Comparison of ENCODE assay signal across 18 cellular contexts in the genomic region with DNA sequence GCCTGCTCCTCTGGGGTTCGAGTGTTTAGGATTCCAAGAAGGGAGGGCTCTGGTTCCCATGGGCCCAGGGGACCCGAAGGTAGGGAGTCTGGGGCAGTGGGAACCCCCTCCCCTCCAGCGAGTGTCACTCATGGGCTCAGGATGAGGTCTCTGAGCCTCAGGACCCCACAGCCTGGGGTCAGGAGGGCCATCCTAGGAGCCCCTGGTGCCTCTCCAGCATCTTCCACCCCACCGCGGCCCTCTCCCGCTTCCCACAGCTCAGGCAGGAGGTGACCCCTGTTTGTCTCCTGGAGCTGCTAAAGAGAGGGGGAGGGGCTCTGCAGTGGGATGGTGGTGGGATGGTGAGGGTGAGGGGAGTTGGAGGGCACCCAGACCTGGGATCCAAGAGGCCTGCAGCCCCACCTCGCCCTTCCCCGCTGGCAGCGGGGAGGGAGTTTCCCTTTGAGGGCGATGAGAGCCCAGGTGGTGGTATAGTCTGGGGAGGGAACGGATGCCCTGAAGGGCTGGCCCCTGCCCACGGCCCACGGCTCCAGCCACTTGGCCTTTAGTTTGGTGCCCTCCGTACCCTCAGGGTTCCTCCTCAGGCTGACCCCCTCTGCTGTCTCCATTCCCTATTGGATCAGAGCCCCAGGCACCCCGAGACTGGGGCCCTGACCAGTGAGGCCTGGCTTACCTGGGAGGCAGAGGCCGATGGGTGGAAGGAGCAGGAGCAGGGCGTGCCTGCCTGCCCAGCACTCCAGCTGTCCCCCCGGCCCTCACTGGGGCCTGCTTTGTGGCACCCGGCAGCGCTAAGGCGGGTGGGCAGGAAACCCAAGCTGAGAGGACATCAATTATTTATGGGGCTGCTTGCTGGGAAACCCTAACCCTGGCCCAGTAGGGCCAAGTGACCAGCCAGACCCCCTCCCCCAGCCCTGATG. TPM values are rescaled to one million over a fixed set of nuclear protein-coding genes. Genes with fewer than 3 reads are reported as not detected.
DNase-seq lines count a peak whose midpoint lies in the region; ATAC-seq, FAIRE-seq and TF ChIP-seq lines count a peak whose summit lies in the region.
"Had no signal": no experiment of that assay in that cellular context is flagged by ENCODE, and none has a peak within 500 bp of the region (broad histone marks: within the 10 kb centered on the region; RNA-seq: fewer than 3 reads in every experiment).

No MANE protein-coding gene starts in this region.

- H3K4me3 Mint-ChIP-seq in stimulated activated memory B cell treated with anti-CD40 and anti-IgM and Interleukin-4, amounts not matched to agents 10 μg/mL and 1 μg/mL and 100 μg/mL, for 72 hours, result no peak overlapping the region
- H3K4me3 Mint-ChIP-seq: CD8-positive, alpha-beta memory T cell; GM23338 had no signal

- 92% methylated on average over 21 of the region's 21 CpGs; no CpG with 5 or more reads in 1 of the 2 experiments for WGBS in H1 (ENCODE audit: extremely low coverage in 1 of 2, insufficient coverage in 1 of 2, insufficient read length in 1 of 2, insufficient replicate concordance in 2 of 2, low coverage in 1 of 2, low lambda C conversion rate in 2 of 2, missing lambda C conversion rate in 1 of 2), 2 experiments

- no peak for TF ChIP-seq CTCF in H1 (IDR thresholded peaks at IDR 0.05; ENCODE audit: control extremely low read depth in 1 of 3, insufficient read depth in 1 of 3, low read depth in 1 of 3, low read length in 3 of 3)
- TF ChIP-seq CTCF in lower lobe of right lung (IDR thresholded peaks at IDR 0.05), result no peak

- H2BK120ac ChIP-seq in H1 (replicated peaks; ENCODE audit: low read depth, low read length), result no peak overlapping the region

- TF ChIP-seq POLR2A in H1 (IDR thresholded peaks at IDR 0.05; ENCODE audit: control extremely low read depth in 1 of 2, low read depth in 2 of 2, low read length in 2 of 2), result no peak

- no peak overlapping the region for H3K14ac ChIP-seq in H1 (ENCODE audit: insufficient read length)

- no peak overlapping the region for H2BK5ac ChIP-seq in H1 (ENCODE audit: low read depth, low read length)

- no peak overlapping the region for H2AK5ac ChIP-seq in H1 (ENCODE audit: low read depth, low read length)

- no peak overlapping the region for H3K18ac ChIP-seq in H1 (ENCODE audit: extremely low read depth, low read length)

- H4K20me1 ChIP-seq in BLaER1, result no peaks in the 10 kb centered on the region
- no peaks in the 10 kb centered on the region for H4K20me1 ChIP-seq in H1 (replicated peaks in 1 of 2; ENCODE audit: control insufficient read depth in 1 of 2, insufficient read depth in 2 of 2, low read length in 2 of 2)

- no peaks in the 10 kb centered on the region for H3K79me2 ChIP-seq in H1 (ENCODE audit: control insufficient read depth in 1 of 2, insufficient read depth in 2 of 2, low read length in 2 of 2)

- no peak overlapping the region for H2BK12ac ChIP-seq in H1 (ENCODE audit: low read depth, low read length)

- H4K91ac ChIP-seq in H1 (replicated peaks; ENCODE audit: insufficient read length, low read length), result no peak overlapping the region

- no peak for FAIRE-seq in H1 (lab: Jason Lieb, UNC)
- FAIRE-seq: A204.1, GM18507, HepG2, HTR-8/SVneo had no signal

- H3K27ac ChIP-seq in BLaER1, result peak overlapping the region; percentile 18; the same call in 1 of the 2 replicates
- no peak overlapping the region for H3K27ac ChIP-seq in H1 (ENCODE audit: low read depth, low read length)
- no peak overlapping the region for H3K27ac ChIP-seq in lower lobe of right lung

- no peak overlapping the region for H3K4ac ChIP-seq in H1 (replicated peaks; ENCODE audit: insufficient read length, low read depth, low read length)

- no peak overlapping the region for H2AFZ ChIP-seq in H1 (ENCODE audit: low read length)
- H2AFZ ChIP-seq: GM23338 had no signal

- H3K23ac ChIP-seq in H1 (ENCODE audit: insufficient read length), result no peak overlapping the region

- H2BK15ac ChIP-seq in H1 (ENCODE audit: low read length), result no peak overlapping the region

- H2BK20ac ChIP-seq in H1 (ENCODE audit: low read length), result no peak overlapping the region

- H3K4me3 ChIP-seq in BLaER1 (no peak overlapping the region), NT2/D1 (ENCODE audit: insufficient read length, low read depth) (no peak overlapping the region), H1 (ENCODE audit: extremely low read depth in 1 of 4, insufficient read depth in 2 of 4, low read depth in 3 of 4, low read length in 4 of 4) (no peak overlapping the region), lower lobe of right lung (no peak overlapping the region)
- H3K4me3 ChIP-seq: GM23338, HAP-1 had no signal

- intact Hi-C loops in lower lobe of right lung (cut with DNase I), result no loop called here

- no peak overlapping the region for H3K4me2 ChIP-seq in BLaER1
- H3K4me2 ChIP-seq in H1 (ENCODE audit: insufficient read depth in 1 of 2, low read depth in 2 of 2, low read length in 2 of 2), result no peak overlapping the region
- H3K4me2 ChIP-seq: GM23338 had no signal

- H3K27ac Mint-ChIP-seq in stimulated activated memory B cell treated with anti-CD40 and anti-IgM and Interleukin-4, amounts not matched to agents 10 μg/mL and 1 μg/mL and 100 μg/mL, for 72 hours, result peak overlapping the region; percentile 62
- H3K27ac Mint-ChIP-seq: GM23338 had no signal

- no peaks in the 10 kb centered on the region for H3K36me3 ChIP-seq in BLaER1
- H3K36me3 ChIP-seq in NT2/D1 (ENCODE audit: insufficient read depth, insufficient read length, low read length), result no peaks in the 10 kb centered on the region
- no peaks in the 10 kb centered on the region for H3K36me3 ChIP-seq in H1 (ENCODE audit: control insufficient read depth in 2 of 4, insufficient read depth in 4 of 4, low read length in 3 of 4)
- no peaks in the 10 kb centered on the region for H3K36me3 ChIP-seq in lower lobe of right lung
- H3K36me3 ChIP-seq: BE2C, HAP-1 had no signal

- no peak for DNase-seq in NT2/D1 (ENCODE audit: low read depth, low spot score)
- DNase-seq in H1 (ENCODE audit: low read depth in 1 of 2, low spot score in 2 of 2), result no peak
- DNase-seq in lower lobe of right lung, result no peak
- DNase-seq in NCI-H2081 (lab: John Stamatoyannopoulos, UW), result no peak
- DNase-seq: BE2C; Caco-2; CD8-positive, alpha-beta memory T cell; DND-41; GDM1 had no signal

- H3K27me3 ChIP-seq in BLaER1 (no peaks in the 10 kb centered on the region), NT2/D1 (ENCODE audit: insufficient read depth, insufficient read length) (peaks cover 6% of the 10 kb centered on the region), H1 (replicated peaks in 1 of 4; ENCODE audit: control insufficient read depth in 3 of 4, extremely low read depth in 1 of 4, insufficient read depth in 3 of 4, low read length in 3 of 4) (no peaks in the 10 kb centered on the region), lower lobe of right lung (ENCODE audit: low read depth) (no peaks in the 10 kb centered on the region)
- H3K27me3 ChIP-seq: BE2C had no signal

- H3K9me3 Mint-ChIP-seq in stimulated activated memory B cell treated with anti-CD40 and anti-IgM and Interleukin-4, amounts not matched to agents 10 μg/mL and 1 μg/mL and 100 μg/mL, for 72 hours, result no peaks in the 10 kb centered on the region
- H3K9me3 Mint-ChIP-seq: CD8-positive, alpha-beta memory T cell; GM23338 had no signal

- H3K23me2 ChIP-seq in H1 (ENCODE audit: low read depth, low read length), result no peaks in the 10 kb centered on the region

- H3K27me3 Mint-ChIP-seq in stimulated activated memory B cell treated with anti-CD40 and anti-IgM and Interleukin-4, amounts not matched to agents 10 μg/mL and 1 μg/mL and 100 μg/mL, for 72 hours, result no peaks in the 10 kb centered on the region

- no peak overlapping the region for H4K5ac ChIP-seq in H1 (ENCODE audit: insufficient read length, low read depth, low read length)

- H4K8ac ChIP-seq in H1 (ENCODE audit: extremely low read depth, insufficient read depth, low read length), result peak overlapping the region; percentile 71

- CTCF ChIA-PET in H1 (lab: Charles Lee; ENCODE audit: partially characterized antibody), result no interaction called here

- peaks cover 32% of the 10 kb centered on the region for H3K4me1 ChIP-seq in BLaER1
- peaks cover 15% of the 10 kb centered on the region for H3K4me1 ChIP-seq in NT2/D1 (ENCODE audit: insufficient read depth, insufficient read length)
- H3K4me1 ChIP-seq in H1 (replicated peaks in 1 of 4; ENCODE audit: control insufficient read depth in 3 of 4, insufficient read depth in 4 of 4, low read length in 3 of 4), result no peaks in the 10 kb centered on the region
- H3K4me1 ChIP-seq in lower lobe of right lung, result peaks cover 12% of the 10 kb centered on the region
- H3K4me1 ChIP-seq: BE2C, Caco-2, HAP-1 had no signal

- H3K56ac ChIP-seq in H1 (replicated peaks; ENCODE audit: insufficient read length, low read depth, low read length), result no peak overlapping the region

- no peak overlapping the region for H3K9ac ChIP-seq in BLaER1
- H3K9ac ChIP-seq in NT2/D1 (ENCODE audit: insufficient read length, low read depth), result peak overlapping the region; percentile 17
- no peak overlapping the region for H3K9ac ChIP-seq in H1 (replicated peaks in 1 of 4; ENCODE audit: extremely low read depth in 1 of 4, low read depth in 3 of 4, low read length in 3 of 4)

- H3K4me1 Mint-ChIP-seq in stimulated activated memory B cell treated with anti-CD40 and anti-IgM and Interleukin-4, amounts not matched to agents 10 μg/mL and 1 μg/mL and 100 μg/mL, for 72 hours, result peaks cover 66% of the 10 kb centered on the region
- H3K4me1 Mint-ChIP-seq: GM23338 had no signal

- POLR2A ChIA-PET in H1 (lab: Charles Lee; ENCODE audit: partially characterized antibody), result interaction anchor here (0.9 to 4.3 kb wide), 4 partner anchors 13 to 62 kb away, joined by 3 to 27 read pairs (median 3); partner anchors contain the start of genes PTPRCAP and RAD9A

- TF ChIP-seq EP300 in H1 (IDR thresholded peaks at IDR 0.05; ENCODE audit: borderline replicate concordance in 1 of 2, low read depth in 2 of 2, low read length in 2 of 2), result no peak

- TF ChIP-seq RAD21 in H1 (IDR thresholded peaks at IDR 0.05 in 1 of 2, conservative IDR thresholded peaks at IDR 0.05 in 1 of 2; ENCODE audit: low read depth in 2 of 2, low read length in 2 of 2), result no peak

- H3K9me3 ChIP-seq in BLaER1 (no peaks in the 10 kb centered on the region), NT2/D1 (ENCODE audit: insufficient read depth, low read length) (no peaks in the 10 kb centered on the region), H1 (ENCODE audit: insufficient read depth in 2 of 2, low read depth in 1 of 2, low read length in 1 of 2) (no peaks in the 10 kb centered on the region), lower lobe of right lung (no peaks in the 10 kb centered on the region)
- H3K9me3 ChIP-seq: BE2C, Caco-2, HAP-1 had no signal

- peak; percentile 22 for ATAC-seq in stimulated activated memory B cell treated with anti-CD40 and anti-IgM and Interleukin-4, amounts not matched to agents 10 μg/mL and 1 μg/mL and 100 μg/mL, for 72 hours
- ATAC-seq in lower lobe of right lung, result no peak
- no peak for ATAC-seq in GM18861 (IDR thresholded peaks at IDR 0.05; ENCODE audit: unreplicated experiment)
- ATAC-seq: GM23338, HepG2 had no signal

- H3K36me3 Mint-ChIP-seq in stimulated activated memory B cell treated with anti-CD40 and anti-IgM and Interleukin-4, amounts not matched to agents 10 μg/mL and 1 μg/mL and 100 μg/mL, for 72 hours, result no peaks in the 10 kb centered on the region
- H3K36me3 Mint-ChIP-seq: CD8-positive, alpha-beta memory T cell had no signal

- H3K79me1 ChIP-seq in H1 (ENCODE audit: low read depth, low read length), result no peaks in the 10 kb centered on the region

RNA-seq across cellular contexts. Expression of gene CABP4, which starts 1.1 kb away (rescaled TPM):
- total RNA-seq in H1 (2021; fragmentation: NEBNext Ultra II Directional; extraction: Animal tissue kit (Norgen Biotek cat#: 25700)), result not detected in 2 replicates
- polyA plus RNA-seq in H1 (2011; rRNA removed), result 0.03 TPM in 1 of 2 replicates, not detected in the other
- not detected for polyA plus RNA-seq in H1 (2011; cell fraction: cytosol; rRNA removed)
- polyA plus RNA-seq in H1 (2011; cell fraction: nucleus; rRNA removed), result 0.34 TPM
- polyA plus RNA-seq in H1 (2012, experiment 1 of 2), result not detected in 4 replicates
- not detected for polyA plus RNA-seq in H1 (2012, experiment 2 of 2)
- polyA plus RNA-seq in H1 (2013, experiment 1 of 2), result 0.06 TPM
- 0.09 TPM for polyA plus RNA-seq in H1 (2013, experiment 2 of 2)
- polyA minus RNA-seq in H1 (2011; rRNA and poly(A)+ RNA removed), result not detected in 2 replicates
- polyA minus RNA-seq in H1 (2011; cell fraction: cytosol; rRNA and poly(A)+ RNA removed), result not detected
- not detected for polyA minus RNA-seq in H1 (2011; cell fraction: nucleus; rRNA and poly(A)+ RNA removed)
- 4.0 TPM for total RNA-seq in lower lobe of right lung
- total RNA-seq: Caco-2, HepG2 had no signal
- polyA plus RNA-seq: GM23338, HepG2 had no signal

RNA-seq across cellular contexts. Expression of gene GPR152, which starts 1.5 kb away (rescaled TPM):
- not detected in 2 replicates for total RNA-seq in H1 (2021; fragmentation: NEBNext Ultra II Directional; extraction: Animal tissue kit (Norgen Biotek cat#: 25700))
- polyA plus RNA-seq in H1 (2011; rRNA removed), result not detected in 2 replicates
- not detected for polyA plus RNA-seq in H1 (2011; cell fraction: cytosol; rRNA removed)
- not detected for polyA plus RNA-seq in H1 (2011; cell fraction: nucleus; rRNA removed)
- not detected in 4 replicates for polyA plus RNA-seq in H1 (2012, experiment 1 of 2)
- polyA plus RNA-seq in H1 (2012, experiment 2 of 2), result not detected
- not detected for polyA plus RNA-seq in H1 (2013, experiment 1 of 2)
- polyA plus RNA-seq in H1 (2013, experiment 2 of 2), result not detected
- not detected in 2 replicates for polyA minus RNA-seq in H1 (2011; rRNA and poly(A)+ RNA removed)
- polyA minus RNA-seq in H1 (2011; cell fraction: cytosol; rRNA and poly(A)+ RNA removed), result not detected
- not detected for polyA minus RNA-seq in H1 (2011; cell fraction: nucleus; rRNA and poly(A)+ RNA removed)
- not detected for total RNA-seq in lower lobe of right lung
- total RNA-seq: Caco-2; CD8-positive, alpha-beta memory T cell; GM23338; HepG2 had no signal
- polyA plus RNA-seq: GM23338, HepG2 had no signal

RNA-seq across cellular contexts. Expression of gene CORO1B, which starts 10.8 kb away (rescaled TPM):
- 77.1 and 84.3 TPM in 2 replicates for total RNA-seq in H1 (2021; fragmentation: NEBNext Ultra II Directional; extraction: Animal tissue kit (Norgen Biotek cat#: 25700))
- polyA plus RNA-seq in H1 (2011; rRNA removed), result 131 and 148 TPM in 2 replicates
- polyA plus RNA-seq in H1 (2011; cell fraction: cytosol; rRNA removed), result 141 TPM
- polyA plus RNA-seq in H1 (2011; cell fraction: nucleus; rRNA removed), result 193 TPM
- 50.9 to 80.4 TPM (median 78.0 TPM) in 4 replicates for polyA plus RNA-seq in H1 (2012, experiment 1 of 2)
- polyA plus RNA-seq in H1 (2012, experiment 2 of 2), result 77.6 TPM
- 61.1 TPM for polyA plus RNA-seq in H1 (2013, experiment 1 of 2)
- polyA plus RNA-seq in H1 (2013, experiment 2 of 2), result 55.9 TPM
- polyA minus RNA-seq in H1 (2011; rRNA and poly(A)+ RNA removed), result 47.7 and 82.2 TPM in 2 replicates
- polyA minus RNA-seq in H1 (2011; cell fraction: cytosol; rRNA and poly(A)+ RNA removed), result 51.7 TPM
- 65.5 TPM for polyA minus RNA-seq in H1 (2011; cell fraction: nucleus; rRNA and poly(A)+ RNA removed)
- total RNA-seq in lower lobe of right lung, result 150 TPM

RNA-seq across cellular contexts. Expression of gene TMEM134, which starts 15.0 kb away (rescaled TPM):
- 32.4 and 33.5 TPM in 2 replicates for total RNA-seq in H1 (2021; fragmentation: NEBNext Ultra II Directional; extraction: Animal tissue kit (Norgen Biotek cat#: 25700))
- 229 and 268 TPM in 2 replicates for polyA plus RNA-seq in H1 (2011; rRNA removed)
- 137 TPM for polyA plus RNA-seq in H1 (2011; cell fraction: cytosol; rRNA removed)
- 92.9 TPM for polyA plus RNA-seq in H1 (2011; cell fraction: nucleus; rRNA removed)
- polyA plus RNA-seq in H1 (2012, experiment 1 of 2), result 33.1 to 44.0 TPM (median 41.7 TPM) in 4 replicates
- polyA plus RNA-seq in H1 (2012, experiment 2 of 2), result 29.0 TPM
- polyA plus RNA-seq in H1 (2013, experiment 1 of 2), result 35.4 TPM
- 38.9 TPM for polyA plus RNA-seq in H1 (2013, experiment 2 of 2)
- polyA minus RNA-seq in H1 (2011; rRNA and poly(A)+ RNA removed), result 3.5 and 4.4 TPM in 2 replicates
- 15.0 TPM for polyA minus RNA-seq in H1 (2011; cell fraction: cytosol; rRNA and poly(A)+ RNA removed)
- 24.3 TPM for polyA minus RNA-seq in H1 (2011; cell fraction: nucleus; rRNA and poly(A)+ RNA removed)
- 49.1 TPM for total RNA-seq in lower lobe of right lung

RNA-seq across cellular contexts. Expression of gene PTPRCAP, which starts 16.6 kb away (rescaled TPM):
- 0.78 and 1.4 TPM in 2 replicates for total RNA-seq in H1 (2021; fragmentation: NEBNext Ultra II Directional; extraction: Animal tissue kit (Norgen Biotek cat#: 25700))
- 6.7 and 9.5 TPM in 2 replicates for polyA plus RNA-seq in H1 (2011; rRNA removed)
- polyA plus RNA-seq in H1 (2011; cell fraction: cytosol; rRNA removed), result 6.7 TPM
- polyA plus RNA-seq in H1 (2011; cell fraction: nucleus; rRNA removed), result 39.1 TPM
- 3.0 to 3.5 TPM (median 3.2 TPM) in 4 replicates for polyA plus RNA-seq in H1 (2012, experiment 1 of 2)
- 1.9 TPM for polyA plus RNA-seq in H1 (2012, experiment 2 of 2)
- 1.2 TPM for polyA plus RNA-seq in H1 (2013, experiment 1 of 2)
- polyA plus RNA-seq in H1 (2013, experiment 2 of 2), result 0.85 TPM
- 0.28 and 0.44 TPM in 2 replicates for polyA minus RNA-seq in H1 (2011; rRNA and poly(A)+ RNA removed)
- 2.3 TPM for polyA minus RNA-seq in H1 (2011; cell fraction: cytosol; rRNA and poly(A)+ RNA removed)
- 5.0 TPM for polyA minus RNA-seq in H1 (2011; cell fraction: nucleus; rRNA and poly(A)+ RNA removed)
- total RNA-seq in lower lobe of right lung, result 15.7 TPM
